ENCODE assay signal across 9 cellular contexts in the genomic region with DNA sequence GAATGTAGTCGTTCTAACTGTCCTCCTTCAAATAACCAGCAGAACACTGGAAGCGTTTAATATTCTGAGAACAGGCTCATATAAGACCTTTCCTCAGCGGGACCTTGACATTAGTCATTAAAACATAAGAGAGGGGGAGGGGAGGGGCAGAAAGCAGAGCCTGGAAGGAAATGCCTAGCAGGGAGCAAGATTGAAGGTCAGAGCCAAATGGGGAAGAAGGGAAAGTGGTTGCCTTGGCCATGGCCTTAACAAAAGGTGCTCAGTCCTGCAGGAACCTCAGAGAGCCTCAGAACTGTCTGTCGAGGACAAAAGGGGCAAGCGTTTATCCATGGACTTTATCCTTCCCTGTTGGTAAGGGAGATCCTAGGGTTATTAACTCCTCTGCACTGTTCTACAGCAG. TPM values are rescaled to one million over a fixed set of nuclear protein-coding genes. Genes with fewer than 3 reads are reported as not detected.
A peak's percentile ranks its signal among the peaks of the same experiment; 100 is the strongest.
DNase-seq lines count a peak whose midpoint lies in the region; ATAC-seq and TF ChIP-seq lines count a peak whose summit lies in the region.
"Had no signal": no experiment of that assay in that cellular context is flagged by ENCODE, and none has a peak within 500 bp of the region (broad histone marks: within the 10 kb centered on the region; RNA-seq: fewer than 3 reads in every experiment).

No MANE protein-coding gene starts in this region.

- no peaks in the 10 kb centered on the region; the same call in 1 of the 2 replicates for H3K4me1 ChIP-seq in H9 (ENCODE audit: insufficient read depth, low read length)
- peaks cover 0 to 19% of the 10 kb centered on the region in 2 donors for H3K4me1 ChIP-seq in ascending aorta
- peaks cover 3 to 5% (median 5%) of the 10 kb centered on the region in 3 donors for H3K4me1 ChIP-seq in skeletal muscle tissue (ENCODE audit: control insufficient read depth in 3 of 3, insufficient read depth in 3 of 3, low read length in 3 of 3)

- no peaks in the 10 kb centered on the region for H4K20me1 ChIP-seq in H9 (ENCODE audit: control insufficient read depth, insufficient read depth, insufficient read length)

- no peak overlapping the region for H3K9ac ChIP-seq in H9 (ENCODE audit: extremely low read depth, insufficient read length, low read length)
- peak overlapping the region in 1 of 3 donors; percentile 72 for H3K9ac ChIP-seq in skeletal muscle tissue (ENCODE audit: low read depth in 1 of 3, low read length in 3 of 3)

- H3K9me3 Mint-ChIP-seq in H9 (peaks cover 15 to 16% of the 10 kb centered on the region in 2 experiments), immature natural killer cell (peaks cover 0 to 1% (median 0%) of the 10 kb centered on the region in 6 donors)

- no peaks in the 10 kb centered on the region for H3K9me3 ChIP-seq in H9 (ENCODE audit: control insufficient read depth, low read depth, low read length)
- no peaks in the 10 kb centered on the region for H3K9me3 ChIP-seq in ascending aorta
- H3K9me3 ChIP-seq in skeletal muscle tissue (ENCODE audit: control insufficient read depth in 3 of 3, low read length in 3 of 3), result no peaks in the 10 kb centered on the region

- H3K79me1 ChIP-seq in H9 (ENCODE audit: insufficient read depth, low read depth, low read length, poor library complexity, severe bottlenecking), result no peaks in the 10 kb centered on the region

- no peak overlapping the region for H4K91ac ChIP-seq in H9 (ENCODE audit: insufficient read length, low read depth, low read length)

- H3K27me3 ChIP-seq in H9 (ENCODE audit: insufficient read depth, low read length), result no peaks in the 10 kb centered on the region; the same call in 1 of the 2 replicates
- H3K27me3 ChIP-seq in ascending aorta, result no peaks in the 10 kb centered on the region
- peaks cover 0 to 7% (median 6%) of the 10 kb centered on the region in 3 donors for H3K27me3 ChIP-seq in skeletal muscle tissue (ENCODE audit: control insufficient read depth in 3 of 3, insufficient read depth in 3 of 3, low read length in 3 of 3)

- peaks cover 9 to 29% (median 16%) of the 10 kb centered on the region in 3 experiments for H3K36me3 Mint-ChIP-seq in H9 (ENCODE audit: insufficient read depth in 1 of 3, low read depth in 3 of 3)
- no peaks in the 10 kb centered on the region for H3K36me3 Mint-ChIP-seq in immature natural killer cell

- no peaks in the 10 kb centered on the region for H3K79me2 ChIP-seq in H9 (ENCODE audit: insufficient read depth, low read length)

- H3K27me3 Mint-ChIP-seq in H9 (ENCODE audit: low read depth), result peaks cover 54% of the 10 kb centered on the region
- peaks cover 10 to 27% (median 17%) of the 10 kb centered on the region in 3 donors for H3K27me3 Mint-ChIP-seq in immature natural killer cell (ENCODE audit: low read depth in 3 of 3)

- ATAC-seq in HG02970 (IDR thresholded peaks at IDR 0.05; ENCODE audit: low FRiP score, unreplicated experiment) (no peak), GM18870 (IDR thresholded peaks at IDR 0.05; ENCODE audit: unreplicated experiment) (no peak)

- H2BK15ac ChIP-seq in H9 (ENCODE audit: low read depth, low read length), result no peak overlapping the region

- H4K8ac ChIP-seq in H9 (replicated peaks; ENCODE audit: insufficient read length, low read depth, low read length), result no peak overlapping the region

- no peak overlapping the region for H3K4ac ChIP-seq in H9 (ENCODE audit: low read depth, low read length)

- H2BK12ac ChIP-seq in H9 (ENCODE audit: insufficient read length, low read depth, low read length), result no peak overlapping the region

- peak overlapping the region; percentile 66 to 90 for H3K4me3 ChIP-seq in ascending aorta
- peak overlapping the region in 2 of 3 donors; percentile 78 to 81 for H3K4me3 ChIP-seq in skeletal muscle tissue (ENCODE audit: low read length in 3 of 3)

- no peak overlapping the region for H3K14ac ChIP-seq in H9 (ENCODE audit: insufficient read depth, low read length)

- peak overlapping the region; percentile 83 for H3K4me2 ChIP-seq in H9 (ENCODE audit: insufficient read depth, insufficient read length, low read length)

- peak; percentile 30 for DNase-seq in H9
- no peak for DNase-seq in ascending aorta (ENCODE audit: low spot score in 2 of 2)
- no peak for DNase-seq in immature natural killer cell
- no peak for DNase-seq in central memory CD4-positive, alpha-beta T cell
- DNase-seq in activated CD4-positive, CD25-positive, alpha-beta regulatory T cell (lab: John Stamatoyannopoulos, UW), result no peak
- DNase-seq: NCI-H1105 treated with DMSO at 0.1 percent for 48 hours had no signal

- H2AFZ ChIP-seq in H9 (ENCODE audit: low read length), result no peak overlapping the region

- no peak overlapping the region for H2BK120ac ChIP-seq in H9 (ENCODE audit: low read depth, low read length, poor library complexity, severe bottlenecking)

- no peak overlapping the region for H3T11ph ChIP-seq in H9 (ENCODE audit: low read length)

- TF ChIP-seq CTCF in H9 (conservative IDR thresholded peaks at IDR 0.05), result no peak
- TF ChIP-seq CTCF in ascending aorta (IDR thresholded peaks at IDR 0.05), result no peak

- no peaks in the 10 kb centered on the region for H3K36me3 ChIP-seq in ascending aorta
- no peaks in the 10 kb centered on the region for H3K36me3 ChIP-seq in skeletal muscle tissue (ENCODE audit: control insufficient read depth in 3 of 3, insufficient read depth in 3 of 3, low read length in 3 of 3)

- H4K5ac ChIP-seq in H9 (ENCODE audit: insufficient read length, low read depth, low read length), result no peak overlapping the region

- H3K18ac ChIP-seq in H9 (ENCODE audit: insufficient read length, low read depth, low read length), result peak overlapping the region; percentile 30

- no CpG with 5 or more reads among the region's 5 CpGs for WGBS in H9 (ENCODE audit: extremely low coverage, insufficient read length, low lambda C conversion rate)

- no peak overlapping the region for H3K56ac ChIP-seq in H9 (ENCODE audit: insufficient read length, low read depth, low read length)

- no peak overlapping the region for H2BK20ac ChIP-seq in H9 (ENCODE audit: low read depth, low read length, poor library complexity, severe bottlenecking)

- intact Hi-C loops in ascending aorta (cut with DNase I), result no loop called here

- H3K4me1 Mint-ChIP-seq in H9 (peaks cover 9 to 11% of the 10 kb centered on the region in 2 experiments), immature natural killer cell (peaks cover 0 to 2% of the 10 kb centered on the region in 2 donors)

- peaks cover 14% of the 10 kb centered on the region for H3K23me2 ChIP-seq in H9 (ENCODE audit: insufficient read length, low read depth, low read length, poor library complexity, severe bottlenecking)

- H3K27ac ChIP-seq in H9 (ENCODE audit: insufficient read length, low read depth, low read length) (no peak overlapping the region), ascending aorta (peak overlapping the region; percentile 65), skeletal muscle tissue (ENCODE audit: low read depth, low read length) (no peak overlapping the region)

- no peak overlapping the region for H2BK5ac ChIP-seq in H9 (ENCODE audit: insufficient read length, low read length)

- H3K4me3 Mint-ChIP-seq in H9 (peak overlapping the region; percentile 80 to 90), immature natural killer cell (peak overlapping the region in 3 of 5 donors; percentile 26 to 60 (median 56))

- no peak overlapping the region for H3K23ac ChIP-seq in H9 (ENCODE audit: insufficient read length, low read depth, low read length)

- H3K27ac Mint-ChIP-seq in H9 (no peak overlapping the region), immature natural killer cell (no peak overlapping the region)

- no peak overlapping the region for H2AK5ac ChIP-seq in H9 (ENCODE audit: insufficient read length, low read length)

RNA-seq across cellular contexts. Expression of gene PLA2R1, which starts 0.9 kb away (rescaled TPM):
- total RNA-seq in H9 (2021) (0.70 and 0.83 TPM in 2 replicates), ascending aorta (9.3 TPM), skeletal muscle tissue (2.6 TPM)
- not detected for polyA plus RNA-seq in immature natural killer cell

Comparison
In these comparisons a context has a peak if more than half of its experiments do, and no peak if none do; other contexts are left out.
1. H3K27ac ChIP-seq: peak in ascending aorta (2 of 2); none in H9 (single experiment) and skeletal muscle tissue (single experiment).